Comparison of ENCODE assay signal across 8 cellular contexts in the genomic region with DNA sequence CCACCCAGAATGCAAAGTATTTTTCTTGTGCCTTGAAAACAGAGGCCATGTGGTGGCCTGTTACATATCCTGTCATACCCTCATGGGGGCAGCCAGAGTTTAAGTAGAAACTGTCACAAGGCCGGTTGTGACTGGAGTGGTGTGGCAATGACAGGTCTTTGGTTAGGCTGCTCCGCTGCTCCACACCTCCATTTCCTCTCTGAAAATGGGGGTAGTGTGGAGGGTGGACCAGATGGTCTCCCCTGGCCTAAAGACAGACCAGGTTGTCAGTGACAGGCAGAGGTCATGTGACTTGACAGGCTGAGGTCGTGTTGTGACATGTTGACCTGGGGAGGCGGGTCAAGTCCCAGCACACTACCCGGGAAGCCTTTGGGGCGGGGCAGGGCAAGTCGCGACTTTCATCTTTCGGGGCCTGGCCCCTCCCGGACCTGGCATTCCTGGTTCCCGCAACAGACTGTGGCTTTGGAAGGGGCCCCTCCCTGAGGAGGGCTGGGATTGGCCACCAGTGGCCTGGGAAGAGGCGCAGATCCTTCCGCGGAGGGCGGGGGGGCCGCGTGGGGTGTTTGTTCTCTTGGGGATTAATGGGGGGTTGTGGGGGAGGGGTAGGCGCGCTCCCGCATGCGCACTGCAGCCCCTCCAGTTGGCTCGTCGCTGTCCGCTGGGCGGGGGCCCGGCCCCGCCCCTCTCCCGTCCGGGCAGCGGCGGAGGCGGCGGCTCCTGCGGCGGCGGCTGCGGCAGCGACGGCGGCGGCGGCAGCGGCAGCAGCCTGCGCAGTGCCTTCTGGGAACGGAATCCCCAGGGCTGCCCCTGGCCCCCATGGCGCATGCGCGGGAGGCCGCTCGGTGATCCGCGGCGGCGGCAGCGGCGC. TPM values are rescaled to one million over a fixed set of nuclear protein-coding genes. Genes with fewer than 3 reads are reported as not detected.
A peak's percentile ranks its signal among the peaks of the same experiment; 100 is the strongest.
DNase-seq lines count a peak whose midpoint lies in the region; ATAC-seq and TF ChIP-seq lines count a peak whose summit lies in the region.

A gene with protein sequence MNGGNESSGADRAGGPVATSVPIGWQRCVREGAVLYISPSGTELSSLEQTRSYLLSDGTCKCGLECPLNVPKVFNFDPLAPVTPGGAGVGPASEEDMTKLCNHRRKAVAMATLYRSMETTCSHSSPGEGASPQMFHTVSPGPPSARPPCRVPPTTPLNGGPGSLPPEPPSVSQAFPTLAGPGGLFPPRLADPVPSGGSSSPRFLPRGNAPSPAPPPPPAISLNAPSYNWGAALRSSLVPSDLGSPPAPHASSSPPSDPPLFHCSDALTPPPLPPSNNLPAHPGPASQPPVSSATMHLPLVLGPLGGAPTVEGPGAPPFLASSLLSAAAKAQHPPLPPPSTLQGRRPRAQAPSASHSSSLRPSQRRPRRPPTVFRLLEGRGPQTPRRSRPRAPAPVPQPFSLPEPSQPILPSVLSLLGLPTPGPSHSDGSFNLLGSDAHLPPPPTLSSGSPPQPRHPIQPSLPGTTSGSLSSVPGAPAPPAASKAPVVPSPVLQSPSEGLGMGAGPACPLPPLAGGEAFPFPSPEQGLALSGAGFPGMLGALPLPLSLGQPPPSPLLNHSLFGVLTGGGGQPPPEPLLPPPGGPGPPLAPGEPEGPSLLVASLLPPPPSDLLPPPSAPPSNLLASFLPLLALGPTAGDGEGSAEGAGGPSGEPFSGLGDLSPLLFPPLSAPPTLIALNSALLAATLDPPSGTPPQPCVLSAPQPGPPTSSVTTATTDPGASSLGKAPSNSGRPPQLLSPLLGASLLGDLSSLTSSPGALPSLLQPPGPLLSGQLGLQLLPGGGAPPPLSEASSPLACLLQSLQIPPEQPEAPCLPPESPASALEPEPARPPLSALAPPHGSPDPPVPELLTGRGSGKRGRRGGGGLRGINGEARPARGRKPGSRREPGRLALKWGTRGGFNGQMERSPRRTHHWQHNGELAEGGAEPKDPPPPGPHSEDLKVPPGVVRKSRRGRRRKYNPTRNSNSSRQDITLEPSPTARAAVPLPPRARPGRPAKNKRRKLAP (plus strand): TSS at position 806 of the 868 bp plus-strand sequence. CDS start 1,480 bp downstream, outside the sequence.

- peak within 1 kb of the TSS; percentile 84 for H3K4me3 ChIP-seq in BLaER1
- peak within 1 kb of the TSS; percentile 63 to 96 (median 82) for H3K4me3 ChIP-seq in liver (ENCODE audit: low read depth in 1 of 3, low read length in 3 of 3)

- H3K27ac ChIP-seq in BLaER1 (peak within 1 kb of the TSS; percentile 98), liver (ENCODE audit: low read depth in 1 of 2, low read length in 2 of 2) (peak within 1 kb of the TSS; percentile 92 to 95)

- TF ChIP-seq RAD21 in liver (IDR thresholded peaks at IDR 0.05): no peak

- H3K9ac ChIP-seq in BLaER1 (peak within 1 kb of the TSS; percentile 91), liver (ENCODE audit: low read depth in 1 of 2, low read length in 2 of 2) (peak within 1 kb of the TSS; percentile 92 to 96)

- H3K36me3 ChIP-seq in BLaER1 (peaks cover 54% of the 10 kb centered on the region), liver (ENCODE audit: control insufficient read depth in 4 of 4, insufficient read depth in 3 of 4, low read depth in 1 of 4, low read length in 3 of 4) (peaks cover 3 to 19% (median 13%) of the 10 kb centered on the region in 4 donors)

- H4K20me1 ChIP-seq in BLaER1: peaks cover 65% of the 10 kb centered on the region

- under 1% methylated on average over 56 of the region's 56 CpGs for WGBS in liver

- H3K9me3 ChIP-seq in BLaER1 (no peaks in the 10 kb centered on the region), liver (ENCODE audit: control insufficient read depth in 4 of 4, low read length in 3 of 4) (no peaks in the 10 kb centered on the region)

- ATAC-seq in GM19324 (IDR thresholded peaks at IDR 0.05; ENCODE audit: low FRiP score, unreplicated experiment): peak; percentile 49
- peak; percentile 33 for ATAC-seq in HG03460 (IDR thresholded peaks at IDR 0.05; ENCODE audit: unreplicated experiment)

- H3K27me3 ChIP-seq in BLaER1 (no peaks in the 10 kb centered on the region), liver (ENCODE audit: control insufficient read depth in 4 of 4, insufficient read depth in 4 of 4, low read length in 3 of 4) (no peaks in the 10 kb centered on the region)

- peak within 1 kb of the TSS; percentile 98 for H3K4me2 ChIP-seq in BLaER1

- TF ChIP-seq CTCF in liver (IDR thresholded peaks at IDR 0.05; ENCODE audit: low read depth, low read length, missing input control): no peak

- peaks cover 73% of the 10 kb centered on the region for H3K4me1 ChIP-seq in BLaER1
- peaks cover 10 to 56% (median 37%) of the 10 kb centered on the region in 4 donors for H3K4me1 ChIP-seq in liver (ENCODE audit: control insufficient read depth in 4 of 4, insufficient read depth in 4 of 4, low read length in 3 of 4)

- DNase-seq in NCI-H748 (lab: John Stamatoyannopoulos, UW; ENCODE audit: unreplicated experiment) (peak; percentile 94), dedifferentiated amniotic fluid mesenchymal stem cell (ENCODE audit: extremely low spot score) (peak; percentile 77)
- peak; percentile 87 for DNase-seq in activated CD4-positive, alpha-beta T cell treated with anti-CD3 and anti-CD28 coated beads, Interleukin-2, amount 50 U/mL, for 1 hour
- DNase-seq in stimulated activated CD4-positive, alpha-beta T cell treated with anti-CD3 and anti-CD28 coated beads, Interleukin-4, amount 100 ng/mL, for 24 hours: peak; percentile 90

TF ChIP-seq in liver, 16 proteins besides CTCF, POLR2A, EP300 and RAD21:
- TF ChIP-seq RXRA (IDR thresholded peaks at IDR 0.05) (peak; percentile 89 to 94), GABPA (IDR thresholded peaks at IDR 0.05 in 1 of 2, conservative IDR thresholded peaks at IDR 0.05 in 1 of 2) (peak in 1 of 2 donors; percentile 43), HNF4A (conservative IDR thresholded peaks at IDR 0.05) (peak; percentile 53 to 59), JUND (IDR thresholded peaks at IDR 0.05) (peak in 1 of 2 donors; percentile 43), FOXA2 (IDR thresholded peaks at IDR 0.05) (peak; percentile 31), TAF1 (conservative IDR thresholded peaks at IDR 0.05) (no peak), FOXA1 (IDR thresholded peaks at IDR 0.05) (no peak), NR2F2 (IDR thresholded peaks at IDR 0.05) (peak; percentile 96), SP1 (IDR thresholded peaks at IDR 0.05) (peak; percentile 90), YY1 (IDR thresholded peaks at IDR 0.05) (peak; percentile 83), HNF4G (IDR thresholded peaks at IDR 0.05) (no peak), EGR1 (IDR thresholded peaks at IDR 0.05; ENCODE audit: low read depth in 2 of 2) (no peak)
- TF ChIP-seq, protein P1, sequence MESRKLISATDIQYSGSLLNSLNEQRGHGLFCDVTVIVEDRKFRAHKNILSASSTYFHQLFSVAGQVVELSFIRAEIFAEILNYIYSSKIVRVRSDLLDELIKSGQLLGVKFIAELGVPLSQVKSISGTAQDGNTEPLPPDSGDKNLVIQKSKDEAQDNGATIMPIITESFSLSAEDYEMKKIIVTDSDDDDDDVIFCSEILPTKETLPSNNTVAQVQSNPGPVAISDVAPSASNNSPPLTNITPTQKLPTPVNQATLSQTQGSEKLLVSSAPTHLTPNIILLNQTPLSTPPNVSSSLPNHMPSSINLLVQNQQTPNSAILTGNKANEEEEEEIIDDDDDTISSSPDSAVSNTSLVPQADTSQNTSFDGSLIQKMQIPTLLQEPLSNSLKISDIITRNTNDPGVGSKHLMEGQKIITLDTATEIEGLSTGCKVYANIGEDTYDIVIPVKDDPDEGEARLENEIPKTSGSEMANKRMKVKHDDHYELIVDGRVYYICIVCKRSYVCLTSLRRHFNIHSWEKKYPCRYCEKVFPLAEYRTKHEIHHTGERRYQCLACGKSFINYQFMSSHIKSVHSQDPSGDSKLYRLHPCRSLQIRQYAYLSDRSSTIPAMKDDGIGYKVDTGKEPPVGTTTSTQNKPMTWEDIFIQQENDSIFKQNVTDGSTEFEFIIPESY (IDR thresholded peaks at IDR 0.05): no peak
- TF ChIP-seq, protein P2, sequence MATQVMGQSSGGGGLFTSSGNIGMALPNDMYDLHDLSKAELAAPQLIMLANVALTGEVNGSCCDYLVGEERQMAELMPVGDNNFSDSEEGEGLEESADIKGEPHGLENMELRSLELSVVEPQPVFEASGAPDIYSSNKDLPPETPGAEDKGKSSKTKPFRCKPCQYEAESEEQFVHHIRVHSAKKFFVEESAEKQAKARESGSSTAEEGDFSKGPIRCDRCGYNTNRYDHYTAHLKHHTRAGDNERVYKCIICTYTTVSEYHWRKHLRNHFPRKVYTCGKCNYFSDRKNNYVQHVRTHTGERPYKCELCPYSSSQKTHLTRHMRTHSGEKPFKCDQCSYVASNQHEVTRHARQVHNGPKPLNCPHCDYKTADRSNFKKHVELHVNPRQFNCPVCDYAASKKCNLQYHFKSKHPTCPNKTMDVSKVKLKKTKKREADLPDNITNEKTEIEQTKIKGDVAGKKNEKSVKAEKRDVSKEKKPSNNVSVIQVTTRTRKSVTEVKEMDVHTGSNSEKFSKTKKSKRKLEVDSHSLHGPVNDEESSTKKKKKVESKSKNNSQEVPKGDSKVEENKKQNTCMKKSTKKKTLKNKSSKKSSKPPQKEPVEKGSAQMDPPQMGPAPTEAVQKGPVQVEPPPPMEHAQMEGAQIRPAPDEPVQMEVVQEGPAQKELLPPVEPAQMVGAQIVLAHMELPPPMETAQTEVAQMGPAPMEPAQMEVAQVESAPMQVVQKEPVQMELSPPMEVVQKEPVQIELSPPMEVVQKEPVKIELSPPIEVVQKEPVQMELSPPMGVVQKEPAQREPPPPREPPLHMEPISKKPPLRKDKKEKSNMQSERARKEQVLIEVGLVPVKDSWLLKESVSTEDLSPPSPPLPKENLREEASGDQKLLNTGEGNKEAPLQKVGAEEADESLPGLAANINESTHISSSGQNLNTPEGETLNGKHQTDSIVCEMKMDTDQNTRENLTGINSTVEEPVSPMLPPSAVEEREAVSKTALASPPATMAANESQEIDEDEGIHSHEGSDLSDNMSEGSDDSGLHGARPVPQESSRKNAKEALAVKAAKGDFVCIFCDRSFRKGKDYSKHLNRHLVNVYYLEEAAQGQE (IDR thresholded peaks at IDR 0.05): peak; percentile 60
- TF ChIP-seq, protein P3, sequence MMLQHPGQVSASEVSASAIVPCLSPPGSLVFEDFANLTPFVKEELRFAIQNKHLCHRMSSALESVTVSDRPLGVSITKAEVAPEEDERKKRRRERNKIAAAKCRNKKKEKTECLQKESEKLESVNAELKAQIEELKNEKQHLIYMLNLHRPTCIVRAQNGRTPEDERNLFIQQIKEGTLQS (IDR thresholded peaks at IDR 0.05): peak; percentile 45
- TF ChIP-seq, protein P4, sequence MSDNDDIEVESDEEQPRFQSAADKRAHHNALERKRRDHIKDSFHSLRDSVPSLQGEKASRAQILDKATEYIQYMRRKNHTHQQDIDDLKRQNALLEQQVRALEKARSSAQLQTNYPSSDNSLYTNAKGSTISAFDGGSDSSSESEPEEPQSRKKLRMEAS (IDR thresholded peaks at IDR 0.05): peak; percentile 80

RNA-seq across cellular contexts. Expression of the gene that starts here (rescaled TPM):
- total RNA-seq in liver: 10 to 100 TPM in 1 of 2 donors, 1 to 10 TPM in 1; 9.9 to 20.2 TPM
- polyA plus RNA-seq in liver: 10 to 100 TPM; 14.7 to 15.1 TPM

Comparison
In these comparisons a context has a peak if more than half of its experiments do, and no peak if none do; other contexts are left out.
1. Peak in every context shown above with its lines: DNase-seq, ATAC-seq, H3K4me3 ChIP-seq and H3K27ac ChIP-seq.